Comparison of ENCODE assay signal across 11 cellular contexts in the genomic region with DNA sequence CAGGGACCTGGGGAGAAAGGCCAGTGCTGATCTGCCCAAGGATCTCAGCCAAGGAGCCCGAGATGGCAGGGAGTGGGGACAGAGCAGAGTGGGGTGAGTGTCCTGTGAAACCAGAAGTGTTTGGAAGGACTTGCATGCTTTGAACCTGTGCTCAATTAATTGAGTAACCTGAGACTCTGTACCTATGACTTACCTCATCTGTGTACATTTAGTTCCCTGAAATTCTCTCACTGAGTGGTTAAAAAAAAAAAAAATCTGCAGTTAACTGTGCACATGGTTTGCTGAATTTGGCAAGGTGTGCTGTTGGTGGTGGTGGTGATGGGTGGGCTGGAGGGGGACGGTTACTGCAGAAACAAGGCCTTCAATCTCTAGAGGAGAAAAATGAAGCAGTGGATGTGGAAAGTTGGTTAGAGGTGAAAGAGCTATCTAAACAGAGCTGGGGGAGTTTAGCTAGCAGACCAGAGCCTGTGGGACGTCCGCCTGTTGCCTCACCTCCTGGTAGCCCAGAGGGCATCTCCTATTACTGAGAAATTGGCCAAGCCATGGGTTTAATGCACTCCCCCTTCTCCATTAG. TPM values are rescaled to one million over a fixed set of nuclear protein-coding genes. Genes with fewer than 3 reads are reported as not detected.
DNase-seq lines count a peak whose midpoint lies in the region; ATAC-seq and TF ChIP-seq lines count a peak whose summit lies in the region.
"Had no signal": no experiment of that assay in that cellular context is flagged by ENCODE, and none has a peak within 500 bp of the region (broad histone marks: within the 10 kb centered on the region; RNA-seq: fewer than 3 reads in every experiment).

No MANE protein-coding gene starts in this region.

- peaks cover 100% of the 10 kb centered on the region for H3K79me2 ChIP-seq in OCI-LY3 (ENCODE audit: low read length)

- peaks cover 94% of the 10 kb centered on the region for H3K4me1 ChIP-seq in OCI-LY3 (ENCODE audit: low read length)

- no peak for ATAC-seq in effector memory CD8-positive, alpha-beta T cell (replicated peaks)
- no peak for ATAC-seq in GM21515 (IDR thresholded peaks at IDR 0.05; ENCODE audit: unreplicated experiment)

- TF ChIP-seq CTCF in OCI-LY3 (IDR thresholded peaks at IDR 0.05; ENCODE audit: low read depth, low read length) (no peak), GM10248 (IDR thresholded peaks at IDR 0.05; ENCODE audit: control extremely low read depth, extremely low read depth, low read depth, missing control alignments) (no peak)

- H3K36me3 ChIP-seq in OCI-LY3 (replicated peaks; ENCODE audit: low read depth, low read length) = peaks cover 49% of the 10 kb centered on the region
- H3K36me3 ChIP-seq: esophagus squamous epithelium, stomach had no signal

- no peaks in the 10 kb centered on the region for H3K9me3 Mint-ChIP-seq in activated naive CD4-positive, alpha-beta T cell treated with anti-CD3 and anti-CD28 coated beads for 36 hours
- H3K9me3 Mint-ChIP-seq in effector memory CD8-positive, alpha-beta T cell = no peaks in the 10 kb centered on the region

- H3K27me3 ChIP-seq in OCI-LY3 (ENCODE audit: low read depth, low read length) = no peaks in the 10 kb centered on the region
- H3K27me3 ChIP-seq: esophagus squamous epithelium, stomach had no signal

- no peaks in the 10 kb centered on the region for H3K9me3 ChIP-seq in OCI-LY3 (ENCODE audit: insufficient read depth, low read length)
- H3K9me3 ChIP-seq: esophagus squamous epithelium, stomach had no signal

- H3K36me3 Mint-ChIP-seq in activated naive CD4-positive, alpha-beta T cell treated with anti-CD3 and anti-CD28 coated beads for 36 hours (ENCODE audit: low read depth) = peaks cover 2% of the 10 kb centered on the region
- H3K36me3 Mint-ChIP-seq in effector memory CD8-positive, alpha-beta T cell (ENCODE audit: insufficient read depth) = peaks cover 22% of the 10 kb centered on the region

- peak overlapping the region; percentile 56 for H3K9ac ChIP-seq in OCI-LY3 (ENCODE audit: low read length)

- H3K4me3 Mint-ChIP-seq in activated naive CD4-positive, alpha-beta T cell treated with anti-CD3 and anti-CD28 coated beads for 36 hours = no peak overlapping the region
- peak overlapping the region; percentile 23 to 82 for H3K4me3 Mint-ChIP-seq in effector memory CD8-positive, alpha-beta T cell

- peaks cover 94% of the 10 kb centered on the region for H4K20me1 ChIP-seq in OCI-LY3 (ENCODE audit: insufficient read depth, low read length)

- peak overlapping the region; percentile 96 for H3K27ac Mint-ChIP-seq in activated naive CD4-positive, alpha-beta T cell treated with anti-CD3 and anti-CD28 coated beads for 36 hours
- H3K27ac Mint-ChIP-seq in effector memory CD8-positive, alpha-beta T cell = peak overlapping the region; percentile 91 to 95

- peak overlapping the region; percentile 90 for H3K27ac ChIP-seq in OCI-LY3 (ENCODE audit: low read length)
- H3K27ac ChIP-seq in substantia nigra (ENCODE audit: low read depth, low read length, poor library complexity, severe bottlenecking) = peak overlapping the region; percentile 37
- H3K27ac ChIP-seq: esophagus squamous epithelium had no signal

- H2AFZ ChIP-seq in OCI-LY3 (ENCODE audit: low read depth, low read length) = no peak overlapping the region

- no peaks in the 10 kb centered on the region for H3K27me3 Mint-ChIP-seq in activated naive CD4-positive, alpha-beta T cell treated with anti-CD3 and anti-CD28 coated beads for 36 hours (ENCODE audit: low read depth)
- no peaks in the 10 kb centered on the region for H3K27me3 Mint-ChIP-seq in effector memory CD8-positive, alpha-beta T cell

- CTCF ChIA-PET in activated naive CD4-positive, alpha-beta T cell treated with anti-CD3 and anti-CD28 coated beads for 36 hours (lab: Charles Lee) = interaction anchor here (0.6 to 1.1 kb wide), 3 partner anchors 22 to 128 kb away, joined by 3 read pairs; no protein-coding TSS in a partner anchor
- CTCF ChIA-PET in GM10248 (lab: Yijun Ruan, JAX) = interaction anchor here (0.8 to 14.9 kb wide), 2 partner anchors 12 to 26 kb away, joined by 3 to 122 read pairs; a partner anchor contains a TSS

- intact Hi-C loops in activated naive CD4-positive, alpha-beta T cell treated with anti-CD3 and anti-CD28 coated beads for 36 hours (cut with micrococcal nuclease) = loop anchor here (5.0 to 10.0 kb wide), 6 partner anchors 1216 to 1601 kb away; a partner anchor contains a TSS

- POLR2A ChIA-PET in GM10248 (lab: Yijun Ruan, JAX) = interaction anchor here (1.1 kb wide), 1 partner anchor 9 kb away, joined by 3 read pairs; a partner anchor contains a TSS

- H3K4me1 Mint-ChIP-seq in activated naive CD4-positive, alpha-beta T cell treated with anti-CD3 and anti-CD28 coated beads for 36 hours (ENCODE audit: low read depth) = peaks cover 99% of the 10 kb centered on the region
- peaks cover 83 to 98% of the 10 kb centered on the region in 2 donors for H3K4me1 Mint-ChIP-seq in effector memory CD8-positive, alpha-beta T cell (ENCODE audit: low read depth in 2 of 2)

- DNase-seq in activated naive CD4-positive, alpha-beta T cell treated with anti-CD3 and anti-CD28 coated beads for 36 hours = no peak
- DNase-seq in activated naive CD4-positive, alpha-beta T cell treated with Interleukin-2 at 50 U/mL for 16 hours = no peak
- no peak for DNase-seq in effector memory CD8-positive, alpha-beta T cell
- no peak for DNase-seq in substantia nigra (lab: John Stamatoyannopoulos, UW)
- no peak for DNase-seq in SIG-M5 (lab: John Stamatoyannopoulos, UW)
- no peak for DNase-seq in GM10248 (ENCODE audit: extremely low spot score)
- DNase-seq: esophagus squamous epithelium, NCI-H526, stomach had no signal

- H3K4me3 ChIP-seq in OCI-LY3 (ENCODE audit: low read length) = peak overlapping the region; percentile 59
- H3K4me3 ChIP-seq: esophagus squamous epithelium, stomach had no signal

- peak overlapping the region; percentile 82 for H3K4me2 ChIP-seq in OCI-LY3 (ENCODE audit: low read length)

RNA-seq across cellular contexts. Expression of a gene that starts 8.9 kb away (rescaled TPM):
- total RNA-seq in activated naive CD4-positive, alpha-beta T cell treated with anti-CD3 and anti-CD28 coated beads for 36 hours = 10 to 100 TPM; 66.8 to 67.2 TPM
